13 cellular contexts compared by ENCODE assay signal in the genomic region with DNA sequence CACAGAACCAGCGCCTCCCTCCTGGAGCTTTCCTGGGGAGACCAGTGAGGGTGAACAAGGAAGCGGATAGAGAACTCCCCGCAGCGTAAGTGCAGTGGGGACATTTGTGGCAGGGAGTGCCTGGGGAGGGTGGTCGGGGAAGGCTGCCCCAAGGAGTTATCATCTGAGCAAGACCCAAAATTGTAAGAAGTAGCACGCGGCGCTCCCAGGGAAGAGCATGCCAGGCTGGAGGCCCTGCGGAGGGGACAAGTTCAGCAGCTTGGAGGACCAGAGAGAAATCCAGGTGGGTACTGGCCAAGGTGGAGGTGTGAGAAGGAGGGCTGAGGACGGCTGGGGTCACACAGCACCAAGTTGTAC. TPM values are rescaled to one million over a fixed set of nuclear protein-coding genes. Genes with fewer than 3 reads are reported as not detected.
DNase-seq lines count a peak whose midpoint lies in the region; ATAC-seq and TF ChIP-seq lines count a peak whose summit lies in the region.
"Had no signal": no experiment of that assay in that cellular context is flagged by ENCODE, and none has a peak within 500 bp of the region (broad histone marks: within the 10 kb centered on the region; RNA-seq: fewer than 3 reads in every experiment).

No MANE protein-coding gene starts in this region.

- no peaks in the 10 kb centered on the region for H3K36me3 Mint-ChIP-seq in activated CD4-positive, alpha-beta T cell treated with anti-CD3 and anti-CD28 coated beads, Interleukin-2, amount 10 ng/mL, durations not matched to agents 24 days and 14 days (ENCODE audit: low read depth)
- H3K36me3 Mint-ChIP-seq in CD4-positive, alpha-beta memory T cell, result no peaks in the 10 kb centered on the region
- H3K36me3 Mint-ChIP-seq in memory B cell, result no peaks in the 10 kb centered on the region
- H3K36me3 Mint-ChIP-seq: natural killer cell treated with Interleukin-12 subunit alpha and Interleukin-12 subunit beta and Interleukin-15 and Interleukin-18, amount 100 ng/mL, for 72 hours had no signal

- peak overlapping the region; percentile 72 for H2AFZ ChIP-seq in SU-DHL-6 (ENCODE audit: low read depth, low read length, severe bottlenecking)

- no peak for DNase-seq in activated CD4-positive, alpha-beta T cell treated with anti-CD3 and anti-CD28 coated beads, Interleukin-2, amount 10 ng/mL, durations not matched to agents 24 days and 14 days
- no peak for DNase-seq in activated CD4-positive, alpha-beta T cell treated with anti-CD3 and anti-CD28 coated beads, Interleukin-2, amount 50 U/mL, for 4 hours
- DNase-seq in CD4-positive, alpha-beta memory T cell, result no peak
- DNase-seq in memory B cell (ENCODE audit: low spot score in 2 of 2) (no peak), mucosa of descending colon (no peak), NCI-H446 (lab: John Stamatoyannopoulos, UW) (no peak), cerebellar nuclear complex (lab: John Stamatoyannopoulos, UW) (no peak)
- DNase-seq: upper lobe of right lung had no signal

- H3K4me3 ChIP-seq in CD4-positive, alpha-beta memory T cell (ENCODE audit: low read length in 2 of 2), result peak overlapping the region; percentile 10 to 47
- no peak overlapping the region for H3K4me3 ChIP-seq in SU-DHL-6 (ENCODE audit: insufficient read depth, low read length, poor library complexity, severe bottlenecking)
- H3K4me3 ChIP-seq in mucosa of descending colon, result no peak overlapping the region
- H3K4me3 ChIP-seq: Peyer's patch, upper lobe of right lung had no signal

- TF ChIP-seq CTCF in SU-DHL-6 (IDR thresholded peaks at IDR 0.05; ENCODE audit: insufficient read depth, low read length, poor library complexity, severe bottlenecking), result no peak
- no peak for TF ChIP-seq CTCF in mucosa of descending colon (IDR thresholded peaks at IDR 0.05)

- H3K4me1 Mint-ChIP-seq in activated CD4-positive, alpha-beta T cell treated with anti-CD3 and anti-CD28 coated beads, Interleukin-2, amount 10 ng/mL, durations not matched to agents 24 days and 14 days, result peaks cover 12% of the 10 kb centered on the region
- H3K4me1 Mint-ChIP-seq in CD4-positive, alpha-beta memory T cell, result peaks cover 0 to 16% (median 4%) of the 10 kb centered on the region in 4 donors
- peaks cover 2% of the 10 kb centered on the region for H3K4me1 Mint-ChIP-seq in memory B cell

- H3K27me3 Mint-ChIP-seq in activated CD4-positive, alpha-beta T cell treated with anti-CD3 and anti-CD28 coated beads, Interleukin-2, amount 10 ng/mL, durations not matched to agents 24 days and 14 days, result peaks cover 4% of the 10 kb centered on the region
- peaks cover 0 to 2% of the 10 kb centered on the region in 2 donors for H3K27me3 Mint-ChIP-seq in CD4-positive, alpha-beta memory T cell
- H3K27me3 Mint-ChIP-seq in memory B cell, result peaks cover 5% of the 10 kb centered on the region

- CTCF ChIA-PET in CD4-positive, alpha-beta memory T cell (lab: Charles Lee; ENCODE audit: partially characterized antibody), result interaction anchor here (0.7 to 1.4 kb wide), 8 partner anchors 14 to 370 kb away, joined by 3 to 7 read pairs (median 4); no protein-coding TSS in a partner anchor

- no peaks in the 10 kb centered on the region for H4K20me1 ChIP-seq in SU-DHL-6 (ENCODE audit: low read depth, low read length)

- H3K9ac ChIP-seq in SU-DHL-6 (ENCODE audit: low read length), result peak overlapping the region; percentile 19; the same call in 1 of the 2 replicates

- no peak overlapping the region for H3K27ac ChIP-seq in CD4-positive, alpha-beta memory T cell (ENCODE audit: low read depth, low read length)
- H3K27ac ChIP-seq in SU-DHL-6 (ENCODE audit: low read depth, low read length), result no peak overlapping the region
- H3K27ac ChIP-seq: Peyer's patch, upper lobe of right lung had no signal

- peaks cover 11% of the 10 kb centered on the region for H3K4me1 ChIP-seq in CD4-positive, alpha-beta memory T cell (ENCODE audit: insufficient read depth, low read length)
- H3K4me1 ChIP-seq in mucosa of descending colon (ENCODE audit: low read depth), result no peaks in the 10 kb centered on the region
- H3K4me1 ChIP-seq: Peyer's patch, upper lobe of right lung had no signal

- H3K27ac Mint-ChIP-seq in activated CD4-positive, alpha-beta T cell treated with anti-CD3 and anti-CD28 coated beads, Interleukin-2, amount 10 ng/mL, durations not matched to agents 24 days and 14 days, result no peak overlapping the region
- H3K27ac Mint-ChIP-seq in CD4-positive, alpha-beta memory T cell, result peak overlapping the region in 2 of 7 donors; percentile 66 to 76
- H3K27ac Mint-ChIP-seq in memory B cell, result peak overlapping the region; percentile 31
- H3K27ac Mint-ChIP-seq: natural killer cell treated with Interleukin-12 subunit alpha and Interleukin-12 subunit beta and Interleukin-15 and Interleukin-18, amount 100 ng/mL, for 72 hours had no signal

- H3K4me2 ChIP-seq in SU-DHL-6 (ENCODE audit: low read depth, low read length, poor library complexity, severe bottlenecking), result peak overlapping the region; percentile 43

- ATAC-seq in memory B cell (ENCODE audit: low read depth) (no peak), mucosa of descending colon (no peak)

- peak overlapping the region; percentile 60 for H3K4me3 Mint-ChIP-seq in activated CD4-positive, alpha-beta T cell treated with anti-CD3 and anti-CD28 coated beads, Interleukin-2, amount 10 ng/mL, durations not matched to agents 24 days and 14 days
- H3K4me3 Mint-ChIP-seq in CD4-positive, alpha-beta memory T cell, result peak overlapping the region in 7 of 8 donors; percentile 59 to 75 (median 63)
- no peak overlapping the region for H3K4me3 Mint-ChIP-seq in memory B cell
- H3K4me3 Mint-ChIP-seq: natural killer cell treated with Interleukin-12 subunit alpha and Interleukin-12 subunit beta and Interleukin-15 and Interleukin-18, amount 100 ng/mL, for 72 hours had no signal

- no peaks in the 10 kb centered on the region for H3K9me3 Mint-ChIP-seq in activated CD4-positive, alpha-beta T cell treated with anti-CD3 and anti-CD28 coated beads, Interleukin-2, amount 10 ng/mL, durations not matched to agents 24 days and 14 days
- no peaks in the 10 kb centered on the region for H3K9me3 Mint-ChIP-seq in CD4-positive, alpha-beta memory T cell
- no peaks in the 10 kb centered on the region for H3K9me3 Mint-ChIP-seq in memory B cell
- H3K9me3 Mint-ChIP-seq: natural killer cell treated with Interleukin-12 subunit alpha and Interleukin-12 subunit beta and Interleukin-15 and Interleukin-18, amount 100 ng/mL, for 72 hours had no signal

- POLR2A ChIA-PET in CD4-positive, alpha-beta memory T cell (lab: Charles Lee; ENCODE audit: partially characterized antibody), result interaction anchor here (0.8 to 0.9 kb wide), 2 partner anchors 14 to 55 kb away, joined by 3 read pairs; no protein-coding TSS in a partner anchor

- H3K9me3 ChIP-seq in CD4-positive, alpha-beta memory T cell (ENCODE audit: control insufficient read depth in 1 of 2, low read length in 2 of 2), result no peaks in the 10 kb centered on the region
- H3K9me3 ChIP-seq in SU-DHL-6 (ENCODE audit: insufficient read depth, low read length) (peaks cover 18% of the 10 kb centered on the region; the same call in 1 of the 2 replicates), mucosa of descending colon (peaks cover 6% of the 10 kb centered on the region)
- H3K9me3 ChIP-seq: Peyer's patch, upper lobe of right lung had no signal

- H3K9me2 ChIP-seq in SU-DHL-6 (replicated peaks; ENCODE audit: insufficient read depth, low read length), result no peaks in the 10 kb centered on the region

- H3K36me3 ChIP-seq in CD4-positive, alpha-beta memory T cell (ENCODE audit: insufficient read depth, low read length), result no peaks in the 10 kb centered on the region
- H3K36me3 ChIP-seq in SU-DHL-6 (ENCODE audit: low read length) (no peaks in the 10 kb centered on the region), mucosa of descending colon (ENCODE audit: low read depth) (no peaks in the 10 kb centered on the region)
- H3K36me3 ChIP-seq: Peyer's patch, upper lobe of right lung had no signal

- intact Hi-C loops in activated CD4-positive, alpha-beta T cell treated with anti-CD3 and anti-CD28 coated beads, Interleukin-2, amount 10 ng/mL, durations not matched to agents 24 days and 14 days (cut with micrococcal nuclease), result loop anchor here (5.0 kb wide), 2 partner anchors 35 to 110 kb away; a partner anchor contains a TSS
- intact Hi-C loops in CD4-positive, alpha-beta memory T cell (cut with micrococcal nuclease), result no loop called here
- intact Hi-C loops in mucosa of descending colon (cut with DNase I, micrococcal nuclease), result loop anchor here in 1 of 2 donors (5.0 kb wide), 1 partner anchor 55 kb away; no protein-coding TSS in a partner anchor

- no peaks in the 10 kb centered on the region for H3F3A ChIP-seq in SU-DHL-6 (ENCODE audit: insufficient read depth)

- H3K79me2 ChIP-seq in SU-DHL-6 (ENCODE audit: insufficient read depth, low read length), result no peaks in the 10 kb centered on the region

- no peaks in the 10 kb centered on the region for H3K27me3 ChIP-seq in CD4-positive, alpha-beta memory T cell (ENCODE audit: insufficient read depth, low read length)
- no peaks in the 10 kb centered on the region for H3K27me3 ChIP-seq in SU-DHL-6 (ENCODE audit: low read length)
- H3K27me3 ChIP-seq: Peyer's patch had no signal

RNA-seq across cellular contexts. Expression of a gene that starts 46.2 kb away (rescaled TPM):
- not detected in 2 replicates for total RNA-seq in activated CD4-positive, alpha-beta T cell treated with anti-CD3 and anti-CD28 coated beads, Interleukin-2, amount 10 ng/mL, durations not matched to agents 24 days and 14 days
- under 1 TPM in 1 of 2 experiments, not detected in 1; 0.20 TPM for total RNA-seq in CD4-positive, alpha-beta memory T cell
- polyA plus RNA-seq in CD4-positive, alpha-beta memory T cell, result not detected
- 1 to 10 TPM; 2.3 to 5.9 (median 5.4) TPM for total RNA-seq in mucosa of descending colon
- total RNA-seq: bronchial epithelial cell; natural killer cell treated with Interleukin-12 subunit alpha and Interleukin-12 subunit beta and Interleukin-15 and Interleukin-18, amount 100 ng/mL, for 72 hours; SK-MEL-5 had no signal

Comparison
In these comparisons a context has a peak if more than half of its experiments do, and no peak if none do; other contexts are left out.
1. H3K4me3 ChIP-seq: peak in CD4-positive, alpha-beta memory T cell (2 of 2); none in SU-DHL-6 (single experiment) and mucosa of descending colon (single experiment).